13 cellular contexts compared by ENCODE assay signal in the genomic region with DNA sequence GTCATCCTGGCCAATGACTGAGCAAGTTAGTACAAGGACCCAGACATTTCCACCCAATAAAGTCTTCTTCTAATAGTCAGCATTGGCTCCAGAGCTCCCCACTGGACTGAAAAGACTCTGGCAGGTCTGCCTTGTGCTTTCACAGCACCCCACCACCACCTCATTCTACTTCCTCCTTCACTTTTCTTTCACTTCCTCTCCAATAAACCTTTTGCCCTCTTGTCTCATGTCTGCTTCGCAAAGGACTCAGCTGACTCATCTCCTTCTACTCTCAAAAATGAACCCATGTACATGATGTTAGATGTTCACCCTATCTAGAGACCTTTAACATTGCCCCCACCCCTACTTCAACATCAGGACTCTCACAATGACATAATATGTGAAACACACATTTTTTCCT.
DNase-seq lines count a peak whose midpoint lies in the region; ATAC-seq, FAIRE-seq and TF ChIP-seq lines count a peak whose summit lies in the region.
"Had no signal": no experiment of that assay in that cellular context is flagged by ENCODE, and none has a peak within 500 bp of the region (broad histone marks: within the 10 kb centered on the region; RNA-seq: fewer than 3 reads in every experiment).

No MANE protein-coding gene starts in this region.

- H3K4me1 ChIP-seq in lower lobe of right lung: no peaks in the 10 kb centered on the region
- no peaks in the 10 kb centered on the region for H3K4me1 ChIP-seq in kidney (ENCODE audit: control insufficient read depth in 1 of 2, insufficient read depth in 1 of 2, low read depth in 1 of 2, low read length in 2 of 2)
- no peaks in the 10 kb centered on the region for H3K4me1 ChIP-seq in left lung

- H3K9me3 ChIP-seq in lower lobe of right lung: no peaks in the 10 kb centered on the region
- H3K9me3 ChIP-seq in kidney (ENCODE audit: control insufficient read depth in 1 of 2, low read length in 2 of 2): peaks cover 0 to 13% of the 10 kb centered on the region in 2 donors
- no peaks in the 10 kb centered on the region for H3K9me3 ChIP-seq in left lung
- H3K9me3 ChIP-seq: thyroid gland had no signal

- H3K27ac ChIP-seq in HL-60 (replicated peaks): no peak overlapping the region
- H3K27ac ChIP-seq in lower lobe of right lung: no peak overlapping the region
- no peak overlapping the region for H3K27ac ChIP-seq in kidney (ENCODE audit: low read depth in 2 of 2, low read length in 2 of 2)
- no peak overlapping the region for H3K27ac ChIP-seq in left lung
- H3K27ac ChIP-seq: thyroid gland had no signal

- no peaks in the 10 kb centered on the region for H3K9me3 Mint-ChIP-seq in activated naive CD8-positive, alpha-beta T cell treated with anti-CD3 and anti-CD28 coated beads, Interleukin-2, amount 50 U/mL, for 24 hours
- H3K9me3 Mint-ChIP-seq: CD8-positive, alpha-beta T cell had no signal

- H3K4me3 Mint-ChIP-seq in activated naive CD8-positive, alpha-beta T cell treated with anti-CD3 and anti-CD28 coated beads, Interleukin-2, amount 50 U/mL, for 24 hours: no peak overlapping the region
- H3K4me3 Mint-ChIP-seq: CD8-positive, alpha-beta T cell had no signal

- ATAC-seq in GM18868 (IDR thresholded peaks at IDR 0.05; ENCODE audit: unreplicated experiment) (peak; percentile 96), HG02610 (IDR thresholded peaks at IDR 0.05; ENCODE audit: unreplicated experiment) (peak; percentile 64), lower lobe of right lung (peak; percentile 42 to 60), left lung (no peak)
- no peak for ATAC-seq in activated naive CD8-positive, alpha-beta T cell treated with anti-CD3 and anti-CD28 coated beads, Interleukin-2, amount 50 U/mL, for 24 hours
- ATAC-seq: CD8-positive, alpha-beta T cell had no signal

- H3K27ac Mint-ChIP-seq in activated naive CD8-positive, alpha-beta T cell treated with anti-CD3 and anti-CD28 coated beads, Interleukin-2, amount 50 U/mL, for 24 hours: no peak overlapping the region
- H3K27ac Mint-ChIP-seq: CD8-positive, alpha-beta T cell had no signal

- H3K4me3 ChIP-seq in HL-60 (replicated peaks; ENCODE audit: insufficient read depth, low read length) (no peak overlapping the region), lower lobe of right lung (no peak overlapping the region), kidney (ENCODE audit: low read length in 2 of 2) (no peak overlapping the region), left lung (no peak overlapping the region)
- H3K4me3 ChIP-seq: thyroid gland had no signal

- H3K9ac ChIP-seq in kidney (ENCODE audit: low read length in 2 of 2): no peak overlapping the region

- no peaks in the 10 kb centered on the region for H3K4me1 Mint-ChIP-seq in activated naive CD8-positive, alpha-beta T cell treated with anti-CD3 and anti-CD28 coated beads, Interleukin-2, amount 50 U/mL, for 24 hours

- no peaks in the 10 kb centered on the region for H3K36me3 ChIP-seq in lower lobe of right lung
- H3K36me3 ChIP-seq in kidney (ENCODE audit: control insufficient read depth in 1 of 2, insufficient read depth in 2 of 2, low read length in 2 of 2): no peaks in the 10 kb centered on the region
- no peaks in the 10 kb centered on the region for H3K36me3 ChIP-seq in left lung
- H3K36me3 ChIP-seq: thyroid gland had no signal

- H3K27me3 Mint-ChIP-seq in activated naive CD8-positive, alpha-beta T cell treated with anti-CD3 and anti-CD28 coated beads, Interleukin-2, amount 50 U/mL, for 24 hours: no peaks in the 10 kb centered on the region

- DNase-seq in HL-60 (ENCODE audit: low read depth in 1 of 2, low spot score in 1 of 2) (peak; percentile 14 to 16), lower lobe of right lung (no peak), kidney (no peak), left lung (no peak), GM19238 (ENCODE audit: insufficient read length, low spot score) (no peak)
- no peak for DNase-seq in activated naive CD8-positive, alpha-beta T cell treated with anti-CD3 and anti-CD28 coated beads, Interleukin-2, amount 50 U/mL, for 24 hours
- DNase-seq: activated gamma-delta T cell treated with Interleukin-2 at 50 U/mL for 16 hours; CD8-positive, alpha-beta T cell; NCI-H146; posterior cingulate gyrus; thyroid gland had no signal

- no peak for FAIRE-seq in kidney (lab: Jason Lieb, UNC)

- TF ChIP-seq CTCF in HL-60 (IDR thresholded peaks at IDR 0.05; ENCODE audit: insufficient read depth, low read length): no peak
- no peak for TF ChIP-seq CTCF in lower lobe of right lung (IDR thresholded peaks at IDR 0.05)
- no peak for TF ChIP-seq CTCF in kidney (IDR thresholded peaks at IDR 0.05; ENCODE audit: borderline replicate concordance, extremely low read depth, insufficient read depth)
- TF ChIP-seq CTCF in left lung (IDR thresholded peaks at IDR 0.05): no peak

- no peaks in the 10 kb centered on the region for H3K36me3 Mint-ChIP-seq in activated naive CD8-positive, alpha-beta T cell treated with anti-CD3 and anti-CD28 coated beads, Interleukin-2, amount 50 U/mL, for 24 hours (ENCODE audit: low read depth)
- H3K36me3 Mint-ChIP-seq: CD8-positive, alpha-beta T cell had no signal

- no peaks in the 10 kb centered on the region for H3K27me3 ChIP-seq in HL-60 (ENCODE audit: insufficient read depth, poor library complexity, severe bottlenecking)
- H3K27me3 ChIP-seq in lower lobe of right lung (ENCODE audit: low read depth): no peaks in the 10 kb centered on the region
- H3K27me3 ChIP-seq in left lung: no peaks in the 10 kb centered on the region
- H3K27me3 ChIP-seq: thyroid gland had no signal

- intact Hi-C loops in lower lobe of right lung (cut with DNase I): no loop called here
- intact Hi-C loops in kidney (cut with DNase I): no loop called here
- intact Hi-C loops in left lung (cut with DNase I): no loop called here

Comparison
In these comparisons a context has a peak if more than half of its experiments do, and no peak if none do; other contexts are left out.
1. ATAC-seq: peak in GM18868 (single experiment), HG02610 (single experiment) and lower lobe of right lung (2 of 2); none in activated naive CD8-positive, alpha-beta T cell treated with anti-CD3 and anti-CD28 coated beads, Interleukin-2, amount 50 U/mL, for 24 hours (single experiment) and left lung (single experiment).
2. DNase-seq: peak in HL-60 (2 of 2); none in lower lobe of right lung (single experiment), kidney (single experiment), activated naive CD8-positive, alpha-beta T cell treated with anti-CD3 and anti-CD28 coated beads, Interleukin-2, amount 50 U/mL, for 24 hours (single experiment), left lung (0 of 2) and GM19238 (single experiment).